28 cellular contexts compared by ENCODE assay signal in genomic region chr6:140478631-140479030, GRCh38.
"Had no signal": no experiment of that assay in that cellular context is flagged by ENCODE, and none has a peak within 500 bp of the region (broad histone marks: within the 10 kb centered on the region; RNA-seq: fewer than 3 reads in every experiment).

No MANE protein-coding gene starts in this region.

- H3K27me3 Mint-ChIP-seq: brain; central memory CD8-positive, alpha-beta T cell had no signal

- H3K27ac ChIP-seq: SJSA1 had no signal

- H3K36me3 ChIP-seq: SJSA1 had no signal

- H3K4me3 Mint-ChIP-seq: activated CD8-positive, alpha-beta memory T cell treated with anti-CD3 and anti-CD28 coated beads, Interleukin-2, amount 10 ng/mL, durations not matched to agents 7 days and 5 days; activated T-cell treated with anti-CD3 and anti-CD28 coated beads, Interleukin-2, amount 50 U/mL, for 24 hours; activated T-helper 1 cell treated with anti-CD3 and anti-CD28 coated beads, Interleukin-12 subunit alpha, Interleukin-12 subunit beta, Interleukin-2, Interleukin-4 antibody, amounts not matched to agents 30 ng/mL and 10 ng/mL and 1 ng/mL, durations not matched to agents 14 hours and 24 hours and 36 hours; brain; central memory CD8-positive, alpha-beta T cell; T-helper 1 cell treated with Interleukin-12 subunit alpha and Interleukin-12 subunit beta and Interleukin-4 antibody, amounts not matched to agents 30 μg/mL and 1 μg/mL, for 36 hours; WTC11 had no signal

- H3K4me3 ChIP-seq: SJSA1 had no signal

- H3K9me3 ChIP-seq: SJSA1 had no signal

- H3K9me3 Mint-ChIP-seq: activated naive CD4-positive, alpha-beta T cell treated with anti-CD3 and anti-CD28 coated beads, Interleukin-2, amount 50 U/mL, for 72 hours; activated T-cell treated with anti-CD3 and anti-CD28 coated beads, Interleukin-2, amount 50 U/mL, for 24 hours; activated T-helper 1 cell treated with anti-CD3 and anti-CD28 coated beads, Interleukin-12 subunit alpha, Interleukin-12 subunit beta, Interleukin-2, Interleukin-4 antibody, amounts not matched to agents 30 ng/mL and 10 ng/mL and 1 ng/mL, durations not matched to agents 14 hours and 24 hours and 36 hours; central memory CD8-positive, alpha-beta T cell; T-helper 1 cell treated with Interleukin-12 subunit alpha and Interleukin-12 subunit beta and Interleukin-4 antibody, amounts not matched to agents 30 μg/mL and 1 μg/mL, for 36 hours had no signal

- ATAC-seq: activated CD8-positive, alpha-beta memory T cell treated with anti-CD3 and anti-CD28 coated beads, Interleukin-2, amount 10 ng/mL, durations not matched to agents 7 days and 5 days; activated naive CD4-positive, alpha-beta T cell treated with anti-CD3 and anti-CD28 coated beads, Interleukin-2, amount 50 U/mL, for 72 hours; Panc1; SK-N-SH treated with all-trans-retinoic acid at 6 μM for 48 hours; WTC11 had no signal

- H3K36me3 Mint-ChIP-seq: activated CD8-positive, alpha-beta memory T cell treated with anti-CD3 and anti-CD28 coated beads, Interleukin-2, amount 10 ng/mL, durations not matched to agents 7 days and 5 days; activated naive CD4-positive, alpha-beta T cell treated with anti-CD3 and anti-CD28 coated beads, Interleukin-2, amount 50 U/mL, for 72 hours; brain; WTC11 had no signal

- H3K4me1 Mint-ChIP-seq: activated CD8-positive, alpha-beta memory T cell treated with anti-CD3 and anti-CD28 coated beads, Interleukin-2, amount 10 ng/mL, durations not matched to agents 7 days and 5 days; central memory CD8-positive, alpha-beta T cell had no signal

- DNase-seq: activated CD4-positive, alpha-beta T cell treated with anti-CD3 and anti-CD28 coated beads for 48 hours; activated CD4-positive, alpha-beta T cell treated with anti-CD3 and anti-CD28 coated beads, Interleukin-2, amount 50 U/mL, for 4 hours; activated CD4-positive, CD25-positive, alpha-beta regulatory T cell treated with anti-CD3 and anti-CD28 coated beads, Interleukin-2, amount 50 U/mL, for 72 hours; activated CD8-positive, alpha-beta memory T cell treated with anti-CD3 and anti-CD28 coated beads, Interleukin-2, amount 10 ng/mL, durations not matched to agents 7 days and 5 days; activated effector memory CD4-positive, alpha-beta T cell treated with Interleukin-2 at 50 U/mL for 16 hours; activated naive CD4-positive, alpha-beta T cell treated with Interleukin-2 at 50 U/mL for 16 hours; activated T-cell treated with anti-CD3 and anti-CD28 coated beads, Interleukin-2, amount 50 U/mL, for 24 hours; amygdala; MM.1S; NCI-H1105; NCI-H1436 treated with DMSO at 0.1 percent for 48 hours; NCI-H187; NCI-H2081; NCI-H510A treated with DMSO at 0.1 percent for 48 hours; NCI-H69; NK-92 treated with Interleukin-12 subunit alpha and Interleukin-12 subunit beta, amount 100 ng/mL, for 24 hours; OCI-M1; SHP77; SW 1271 had no signal

- H3K27ac Mint-ChIP-seq: activated CD8-positive, alpha-beta memory T cell treated with anti-CD3 and anti-CD28 coated beads, Interleukin-2, amount 10 ng/mL, durations not matched to agents 7 days and 5 days; activated naive CD4-positive, alpha-beta T cell treated with anti-CD3 and anti-CD28 coated beads, Interleukin-2, amount 50 U/mL, for 72 hours; activated T-cell treated with anti-CD3 and anti-CD28 coated beads, Interleukin-2, amount 50 U/mL, for 24 hours; activated T-helper 1 cell treated with anti-CD3 and anti-CD28 coated beads, Interleukin-12 subunit alpha, Interleukin-12 subunit beta, Interleukin-2, Interleukin-4 antibody, amounts not matched to agents 30 ng/mL and 10 ng/mL and 1 ng/mL, durations not matched to agents 14 hours and 24 hours and 36 hours; brain; T-helper 1 cell treated with Interleukin-12 subunit alpha and Interleukin-12 subunit beta and Interleukin-4 antibody, amounts not matched to agents 30 μg/mL and 1 μg/mL, for 36 hours; WTC11 had no signal

- H3K27me3 ChIP-seq: SJSA1 had no signal
